In the genomic region with DNA sequence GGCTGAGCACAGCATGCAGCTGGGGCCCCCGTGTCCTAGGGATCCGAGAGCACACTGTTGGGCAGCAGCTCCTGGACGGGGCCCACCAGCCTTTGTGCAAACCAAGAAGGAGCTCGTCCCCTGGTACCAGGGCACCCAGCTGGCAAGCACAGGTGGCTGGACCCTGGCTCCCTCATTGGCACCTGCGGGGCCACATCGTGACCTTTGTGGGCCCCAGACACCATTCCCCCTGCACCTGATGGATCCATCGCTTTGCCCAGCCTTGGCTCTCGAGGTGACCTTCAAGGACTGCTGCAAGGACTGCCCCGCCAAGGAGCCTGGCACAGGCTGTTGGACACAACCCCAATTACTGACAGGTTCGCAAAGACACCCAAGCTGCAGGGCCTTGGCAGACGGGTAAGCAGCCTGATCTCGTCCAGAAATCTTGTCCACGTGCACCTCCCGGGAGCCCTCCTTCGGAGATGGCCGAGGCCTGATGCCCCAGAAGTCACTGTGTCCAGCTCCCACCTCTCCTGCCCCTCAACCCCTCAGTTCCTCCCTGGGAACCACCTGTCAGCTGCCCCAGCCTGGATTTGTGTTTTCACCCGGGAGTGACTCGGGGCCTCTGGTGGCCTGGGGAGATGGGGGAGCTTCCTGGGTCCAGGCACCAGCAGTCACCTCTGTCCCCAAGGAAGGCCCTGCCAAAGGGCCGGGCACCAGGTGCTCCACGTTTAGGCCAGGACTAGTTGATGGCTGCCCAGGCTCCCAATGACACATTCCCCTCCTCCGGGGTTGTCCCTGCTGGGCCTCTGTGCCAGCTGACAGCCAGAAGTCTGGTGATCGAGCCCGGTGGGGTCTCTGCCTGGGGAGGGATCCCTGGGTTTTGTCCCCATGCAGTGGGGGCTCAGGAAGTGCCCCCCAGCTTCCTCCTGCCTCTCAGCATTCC, we compare ENCODE assay signal across 15 cellular contexts.
DNase-seq lines count a peak whose midpoint lies in the region; ATAC-seq and TF ChIP-seq lines count a peak whose summit lies in the region.
"Had no signal": no experiment of that assay in that cellular context is flagged by ENCODE, and none has a peak within 500 bp of the region (broad histone marks: within the 10 kb centered on the region; RNA-seq: fewer than 3 reads in every experiment).

No MANE protein-coding gene starts in this region.

- no peak overlapping the region for H2AFZ ChIP-seq in hepatocyte

- H3K9ac ChIP-seq in BLaER1, result no peak overlapping the region

- no peak overlapping the region for H3K4me3 ChIP-seq in A673 (ENCODE audit: low read depth, low read length, poor library complexity, severe bottlenecking)
- no peak overlapping the region for H3K4me3 ChIP-seq in BLaER1
- no peak overlapping the region for H3K4me3 ChIP-seq in hepatocyte
- H3K4me3 ChIP-seq: GM12878 had no signal

- TF ChIP-seq CTCF in A673 (conservative IDR thresholded peaks at IDR 0.05; ENCODE audit: low read depth, low read length) (no peak), hepatocyte (IDR thresholded peaks at IDR 0.05; ENCODE audit: poor library complexity) (no peak)

- H3K4me1 ChIP-seq in A673 (ENCODE audit: insufficient read depth, low read length, poor library complexity, severe bottlenecking) (peaks cover 66% of the 10 kb centered on the region), BLaER1 (peaks cover 55% of the 10 kb centered on the region), hepatocyte (ENCODE audit: insufficient read depth) (peaks cover 8% of the 10 kb centered on the region)

- H3K4me2 ChIP-seq in BLaER1 (peak overlapping the region; percentile 62), hepatocyte (no peak overlapping the region)

- CTCF ChIA-PET in A673 (lab: Charles Lee), result interaction anchor here (0.9 kb wide), 1 partner anchor 256 kb away, joined by 3 read pairs; no protein-coding TSS in a partner anchor

- H3K36me3 ChIP-seq in A673 (ENCODE audit: insufficient read depth, low read length, poor library complexity, severe bottlenecking), result no peaks in the 10 kb centered on the region
- H3K36me3 ChIP-seq in BLaER1, result no peaks in the 10 kb centered on the region
- H3K36me3 ChIP-seq in hepatocyte (replicated peaks; ENCODE audit: insufficient read depth, low read depth), result no peaks in the 10 kb centered on the region
- H3K36me3 ChIP-seq: BE2C had no signal

- H3K9me3 ChIP-seq in A673 (ENCODE audit: low read depth, low read length, poor library complexity, severe bottlenecking) (no peaks in the 10 kb centered on the region), BLaER1 (no peaks in the 10 kb centered on the region), hepatocyte (ENCODE audit: low read depth) (no peaks in the 10 kb centered on the region)
- H3K9me3 ChIP-seq: BE2C had no signal

- POLR2A ChIA-PET in A673 (lab: Charles Lee; ENCODE audit: low non-redundant PET), result no interaction called here

- H3K27me3 ChIP-seq in A673 (replicated peaks; ENCODE audit: insufficient read depth, low read depth, low read length, poor library complexity) (no peaks in the 10 kb centered on the region), BLaER1 (0 out of 2 replicates have a peak, but pooled peaks cover 4% of the 10 kb centered on the region), hepatocyte (peaks cover 31% of the 10 kb centered on the region)
- H3K27me3 ChIP-seq: BE2C had no signal

- ATAC-seq in HG03439 (IDR thresholded peaks at IDR 0.05; ENCODE audit: unreplicated experiment), result no peak
- ATAC-seq: GM12878 had no signal

- H3K27ac ChIP-seq in A673 (ENCODE audit: low read depth, low read length, poor library complexity, severe bottlenecking), result peak overlapping the region; percentile 93
- no peak overlapping the region for H3K27ac ChIP-seq in BLaER1
- no peak overlapping the region for H3K27ac ChIP-seq in hepatocyte
- H3K27ac ChIP-seq in caudate nucleus (ENCODE audit: low read depth, low read length), result no peak overlapping the region

- BruUV-seq in A673 (replicated peaks; lab: Mats Ljungman, UMichigan), result no TSS peak

- intact Hi-C loops in A673 (cut with micrococcal nuclease; ENCODE audit: unreplicated experiment), result no loop called here
- intact Hi-C loops in posterior vena cava (cut with DNase I), result no loop called here

- WGBS in hepatocyte (ENCODE audit: low lambda C conversion rate, missing lambda C conversion rate), result 85% methylated on average over 22 of the region's 23 CpGs

- H3K79me2 ChIP-seq in hepatocyte, result no peaks in the 10 kb centered on the region

- peaks cover 17% of the 10 kb centered on the region for H4K20me1 ChIP-seq in BLaER1
- H4K20me1 ChIP-seq in hepatocyte (ENCODE audit: insufficient read depth, poor library complexity, severe bottlenecking), result no peaks in the 10 kb centered on the region

- DNase-seq in A673 (ENCODE audit: low spot score), result no peak
- peak; percentile 32 for DNase-seq in cerebellar cortex (ENCODE audit: low spot score)
- DNase-seq in posterior vena cava (ENCODE audit: low spot score), result peak; percentile 78
- DNase-seq in hepatocyte (ENCODE audit: low spot score), result no peak
- no peak for DNase-seq in caudate nucleus (lab: John Stamatoyannopoulos, UW)
- DNase-seq: BE2C, DMS79 treated with DMSO at 0.1 percent for 48 hours, GOT3, NCI-H1048, NCI-H146, NCI-H2227 treated with DMSO at 0.1 percent for 48 hours, NCI-H524 treated with DMSO at 0.1 percent for 48 hours had no signal

- H3K9me2 ChIP-seq in hepatocyte (replicated peaks; ENCODE audit: insufficient read depth), result no peaks in the 10 kb centered on the region

Comparison
In these comparisons a context has a peak if more than half of its experiments do, and no peak if none do; other contexts are left out.
1. DNase-seq: peak in cerebellar cortex (single experiment) and posterior vena cava (single experiment); none in A673 (single experiment), hepatocyte (single experiment) and caudate nucleus (0 of 61).